7 cellular contexts compared by ENCODE assay signal in the genomic region with DNA sequence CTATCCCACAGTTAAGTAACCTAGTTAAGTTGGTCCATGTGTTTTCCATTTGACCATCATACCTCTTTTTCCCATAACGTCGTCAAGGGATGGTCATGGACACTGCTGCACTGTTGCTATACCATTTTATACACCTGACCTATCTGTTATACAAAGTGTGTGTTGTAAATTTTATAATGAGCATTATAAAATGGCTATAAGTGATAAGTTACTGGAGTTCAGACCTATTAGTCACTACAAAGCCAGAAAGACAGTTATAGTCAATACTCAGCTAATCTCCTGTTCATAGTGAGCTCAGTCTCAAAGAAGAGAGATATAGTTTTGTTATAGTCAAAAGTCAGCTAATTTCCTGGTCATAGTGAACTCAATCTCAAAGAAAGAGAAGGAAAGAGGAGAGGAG.
"Had no signal": no experiment of that assay in that cellular context is flagged by ENCODE, and none has a peak within 500 bp of the region (broad histone marks: within the 10 kb centered on the region; RNA-seq: fewer than 3 reads in every experiment).

No MANE protein-coding gene starts in this region.

- H3K9ac ChIP-seq: GM23248 had no signal

- H3K27ac Mint-ChIP-seq: IgD-negative memory B cell had no signal

- H3K4me3 Mint-ChIP-seq: IgD-negative memory B cell had no signal

- H3K4me1 Mint-ChIP-seq: IgD-negative memory B cell had no signal

- H3K27ac ChIP-seq: GM23248, HL-60 had no signal

- H3K36me3 Mint-ChIP-seq: IgD-negative memory B cell had no signal

- H2AFZ ChIP-seq: GM23248 had no signal

- DNase-seq: GM23248, GOT3, H7, HCEC 1CT had no signal

- ATAC-seq: HepG2 had no signal

- H3K4me3 ChIP-seq: GM23248 had no signal

- H3K9me3 Mint-ChIP-seq: IgD-negative memory B cell had no signal
